Comparison of ENCODE assay signal across 12 cellular contexts in the genomic region with DNA sequence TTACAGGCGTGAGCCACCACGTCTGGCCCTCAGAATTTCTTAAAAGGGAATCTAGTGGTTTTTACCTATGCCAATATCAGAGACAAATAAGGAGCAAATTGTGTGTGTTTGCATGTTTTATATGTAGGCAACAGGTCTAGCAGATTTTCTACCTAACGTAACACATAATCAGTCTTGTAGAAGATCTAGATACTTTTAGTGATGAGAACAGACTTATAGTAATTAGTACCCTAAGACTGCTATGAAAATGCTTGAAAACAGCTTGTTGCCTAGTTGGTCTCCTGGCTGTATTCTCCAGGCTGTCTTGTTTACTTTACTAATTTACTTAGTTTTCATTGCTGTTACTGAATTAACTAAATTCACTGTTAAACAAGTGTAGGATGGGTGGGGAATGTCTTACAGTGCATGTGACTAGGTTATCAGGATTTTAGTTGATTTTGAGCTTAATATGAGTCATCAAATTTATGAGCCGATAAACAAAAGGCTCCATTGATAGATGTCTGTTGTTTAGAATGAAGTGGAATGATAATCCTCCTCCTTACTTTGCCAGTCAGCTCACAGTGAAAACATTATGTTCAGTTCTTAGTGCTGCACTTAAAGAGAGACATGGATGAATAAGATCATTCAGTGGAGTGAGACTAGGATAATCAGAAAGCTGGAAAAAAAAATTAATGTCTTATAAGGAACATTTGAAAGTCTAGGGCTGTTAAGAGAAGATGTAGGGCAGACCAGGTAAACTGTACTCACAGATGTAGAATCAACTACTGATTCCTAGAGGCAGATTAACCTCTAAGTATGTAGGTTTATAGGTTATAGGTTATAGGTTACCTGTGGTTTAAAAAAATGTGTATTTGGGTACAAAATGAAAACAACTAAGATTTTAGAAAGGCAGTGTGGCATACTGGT. TPM values are rescaled to one million over a fixed set of nuclear protein-coding genes. Genes with fewer than 3 reads are reported as not detected.
DNase-seq lines count a peak whose midpoint lies in the region; FAIRE-seq and TF ChIP-seq lines count a peak whose summit lies in the region.
"Had no signal": no experiment of that assay in that cellular context is flagged by ENCODE, and none has a peak within 500 bp of the region (broad histone marks: within the 10 kb centered on the region; RNA-seq: fewer than 3 reads in every experiment).

No MANE protein-coding gene starts in this region.

- TF ChIP-seq CTCF in astrocyte (IDR thresholded peaks at IDR 0.05; ENCODE audit: insufficient read depth, low read depth, low read length) (no peak), transverse colon (IDR thresholded peaks at IDR 0.05) (no peak)

- H2AFZ ChIP-seq in astrocyte (ENCODE audit: low read depth, low read length), result no peak overlapping the region

- no peaks in the 10 kb centered on the region for H3K27me3 ChIP-seq in astrocyte (ENCODE audit: insufficient read depth, low read length)
- no peaks in the 10 kb centered on the region for H3K27me3 ChIP-seq in layer of hippocampus (ENCODE audit: control insufficient read depth, insufficient read depth, low read length)
- H3K27me3 ChIP-seq in transverse colon, result no peaks in the 10 kb centered on the region

- H3K9ac ChIP-seq in astrocyte (ENCODE audit: low read length), result no peak overlapping the region

- peaks cover 94% of the 10 kb centered on the region for H3K79me2 ChIP-seq in astrocyte (ENCODE audit: insufficient read depth, low read length)

- H4K20me1 ChIP-seq in astrocyte (ENCODE audit: insufficient read depth, low read length), result peaks cover 15% of the 10 kb centered on the region

- H3K4me2 ChIP-seq in astrocyte (ENCODE audit: low read length), result peak overlapping the region; percentile 4

- H3K27me3 Mint-ChIP-seq in astrocyte (ENCODE audit: low read depth, unreplicated experiment), result no peaks in the 10 kb centered on the region

- H3K4me1 ChIP-seq in astrocyte (ENCODE audit: insufficient read depth, low read length) (peaks cover 2% of the 10 kb centered on the region), transverse colon (peaks cover 0 to 9% (median 3%) of the 10 kb centered on the region in 4 donors)

- peaks cover 8% of the 10 kb centered on the region for H3K36me3 Mint-ChIP-seq in astrocyte (ENCODE audit: low read depth, unreplicated experiment)

- H3K27ac Mint-ChIP-seq in astrocyte (ENCODE audit: unreplicated experiment), result no peak overlapping the region

- DNase-seq in NCI-H748 (lab: John Stamatoyannopoulos, UW; ENCODE audit: unreplicated experiment), result peak; percentile 32
- no peak for DNase-seq in NCI-H748 treated with DMSO at 0.1 percent for 48 hours (lab: John Stamatoyannopoulos, UW)
- DNase-seq in astrocyte (ENCODE audit: low read depth), result no peak
- no peak for DNase-seq in transverse colon
- no peak for DNase-seq in SKM-1 treated with dmso at 0.1 percent for 144 hours (lab: John Stamatoyannopoulos, UW; ENCODE audit: unreplicated experiment)
- no peak for DNase-seq in T-helper 2 cell
- DNase-seq in ACHN, result no peak
- DNase-seq: activated CD4-positive, alpha-beta T cell treated with anti-CD3 and anti-CD28 coated beads, Interleukin-2, amount 50 U/mL, for 48 hours; amniotic stem cell; MV-4-11 had no signal

- H3K4me1 Mint-ChIP-seq in astrocyte (ENCODE audit: low read depth, unreplicated experiment), result peaks cover 25% of the 10 kb centered on the region

- H3K27ac ChIP-seq in astrocyte (ENCODE audit: low read depth, low read length) (peak overlapping the region; percentile 8), layer of hippocampus (ENCODE audit: low read depth, low read length) (peak overlapping the region; percentile 44), transverse colon (peak overlapping the region; percentile 1 to 54 (median 18))

- H3K9me3 ChIP-seq in astrocyte (ENCODE audit: insufficient read depth, low read depth, low read length) (no peaks in the 10 kb centered on the region), transverse colon (no peaks in the 10 kb centered on the region)

- TF ChIP-seq POLR2A in transverse colon (IDR thresholded peaks at IDR 0.05), result no peak

- intact Hi-C loops in transverse colon (cut with DNase I; ENCODE audit: low total_unique reads), result no loop called here

- no peak for TF ChIP-seq EP300 in transverse colon (IDR thresholded peaks at IDR 0.05; ENCODE audit: low read depth)

- H3K4me3 ChIP-seq in astrocyte (ENCODE audit: insufficient read depth, low read depth, low read length), result no peak overlapping the region
- H3K4me3 ChIP-seq in transverse colon, result no peak overlapping the region

- no peaks in the 10 kb centered on the region for H3K9me3 Mint-ChIP-seq in astrocyte (ENCODE audit: unreplicated experiment)

- 70 to 74% methylated on average over 2 to 4 of the region's 4 CpGs for WGBS in transverse colon (ENCODE audit: low coverage in 1 of 2), 2 donors

- FAIRE-seq in astrocyte (lab: Jason Lieb, UNC), result no peak

- H3K4me3 Mint-ChIP-seq in astrocyte (ENCODE audit: unreplicated experiment), result no peak overlapping the region

- H3K36me3 ChIP-seq in astrocyte (ENCODE audit: insufficient read depth, low read length) (peaks cover 8% of the 10 kb centered on the region), transverse colon (no peaks in the 10 kb centered on the region)

- in situ Hi-C loops in transverse colon (cut with MboI; ENCODE audit: low pct_ligation_motif_present in 1 of 4, low pct_unique_long_range_greater_than_20kb in 1 of 4, low sequenced_read_pairs in 3 of 4) (no loop called here), ACHN (cut with HindIII; ENCODE audit: low pct_ligation_motif_present, low pct_unique_long_range_greater_than_20kb, low sequenced_read_pairs) (no loop called here)

RNA-seq across cellular contexts. Expression of a gene that starts 22.4 kb away (rescaled TPM):
- total RNA-seq in astrocyte (24.5 and 27.8 TPM in 2 replicates), transverse colon (10 to 100 TPM in 3 of 4 donors, 1 to 10 TPM in 1; 6.8 to 23.8 (median 13.5) TPM)

RNA-seq across cellular contexts. Expression of a gene that starts 58.2 kb away (rescaled TPM):
- total RNA-seq in astrocyte, result 0.41 and 0.64 TPM in 2 replicates
- total RNA-seq in transverse colon, result 1 to 10 TPM in 2 of 4 donors, not detected in 2; 1.3 to 1.9 TPM
- total RNA-seq: osteocyte had no signal
